1 cellular context compared by ENCODE assay signal in genomic region chr1:177255411-177255810, GRCh38.
TF ChIP-seq lines count a peak whose summit lies in the region.

No MANE protein-coding gene starts in this region.

TF ChIP-seq in HEK293, 187 proteins besides CTCF, POLR2A, EP300 and RAD21 (continued from another document and continues in another):
- TF ChIP-seq, protein P1, sequence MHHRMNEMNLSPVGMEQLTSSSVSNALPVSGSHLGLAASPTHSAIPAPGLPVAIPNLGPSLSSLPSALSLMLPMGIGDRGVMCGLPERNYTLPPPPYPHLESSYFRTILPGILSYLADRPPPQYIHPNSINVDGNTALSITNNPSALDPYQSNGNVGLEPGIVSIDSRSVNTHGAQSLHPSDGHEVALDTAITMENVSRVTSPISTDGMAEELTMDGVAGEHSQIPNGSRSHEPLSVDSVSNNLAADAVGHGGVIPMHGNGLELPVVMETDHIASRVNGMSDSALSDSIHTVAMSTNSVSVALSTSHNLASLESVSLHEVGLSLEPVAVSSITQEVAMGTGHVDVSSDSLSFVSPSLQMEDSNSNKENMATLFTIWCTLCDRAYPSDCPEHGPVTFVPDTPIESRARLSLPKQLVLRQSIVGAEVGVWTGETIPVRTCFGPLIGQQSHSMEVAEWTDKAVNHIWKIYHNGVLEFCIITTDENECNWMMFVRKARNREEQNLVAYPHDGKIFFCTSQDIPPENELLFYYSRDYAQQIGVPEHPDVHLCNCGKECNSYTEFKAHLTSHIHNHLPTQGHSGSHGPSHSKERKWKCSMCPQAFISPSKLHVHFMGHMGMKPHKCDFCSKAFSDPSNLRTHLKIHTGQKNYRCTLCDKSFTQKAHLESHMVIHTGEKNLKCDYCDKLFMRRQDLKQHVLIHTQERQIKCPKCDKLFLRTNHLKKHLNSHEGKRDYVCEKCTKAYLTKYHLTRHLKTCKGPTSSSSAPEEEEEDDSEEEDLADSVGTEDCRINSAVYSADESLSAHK (tag by site-specific recombination; IDR thresholded peaks at IDR 0.05), result no peak
- TF ChIP-seq ZNF707 (tag by site-specific recombination; IDR thresholded peaks at IDR 0.05) (no peak), SCRT1 (tag by site-specific recombination; IDR thresholded peaks at IDR 0.05; ENCODE audit: borderline replicate concordance) (no peak), ZNF843 (tag by site-specific recombination; IDR thresholded peaks at IDR 0.05) (peak; percentile 93), ZNF521 (tag by site-specific recombination; IDR thresholded peaks at IDR 0.05) (no peak), ZBTB7A (tag by site-specific recombination; IDR thresholded peaks at IDR 0.05; ENCODE audit: low read depth) (no peak), ZNF501 (tag by site-specific recombination; IDR thresholded peaks at IDR 0.05) (no peak), ZNF221 (tag by site-specific recombination; IDR thresholded peaks at IDR 0.05; ENCODE audit: borderline replicate concordance) (no peak), YY2 (tag by site-specific recombination; IDR thresholded peaks at IDR 0.05) (no peak), ZNF280C (tag by site-specific recombination; IDR thresholded peaks at IDR 0.05) (no peak), ZNF701 (tag by site-specific recombination; IDR thresholded peaks at IDR 0.05) (no peak), BCL11A (tag by site-specific recombination; IDR thresholded peaks at IDR 0.05; ENCODE audit: low read depth) (peak; percentile 87), ZNF704 (tag by site-specific recombination; IDR thresholded peaks at IDR 0.05) (no peak), ZNF510 (tag by site-specific recombination; IDR thresholded peaks at IDR 0.05; ENCODE audit: insufficient replicate concordance) (peak; percentile 49), ZNF266 (tag by site-specific recombination; IDR thresholded peaks at IDR 0.05; ENCODE audit: low read depth) (no peak), ZNF48 (tag by site-specific recombination; IDR thresholded peaks at IDR 0.05) (no peak), ZNF677 (tag by site-specific recombination; IDR thresholded peaks at IDR 0.05) (no peak), ZFP41 (tag by site-specific recombination; IDR thresholded peaks at IDR 0.05; ENCODE audit: borderline replicate concordance) (no peak), REST (tag by site-specific recombination; IDR thresholded peaks at IDR 0.05) (no peak), ZNF747 (tag by site-specific recombination; IDR thresholded peaks at IDR 0.05) (no peak), ZBTB1 (tag by site-specific recombination; IDR thresholded peaks at IDR 0.05) (0 out of 2 replicates have a peak, but pooled peaks have one; percentile 42), ZNF362 (tag by site-specific recombination; IDR thresholded peaks at IDR 0.05) (peak; percentile 81), ZBTB17 (tag by site-specific recombination; IDR thresholded peaks at IDR 0.05) (0 out of 2 replicates have a peak, but pooled peaks have one; percentile 30), KLF1 (tag by site-specific recombination; IDR thresholded peaks at IDR 0.05) (no peak), ZNF114 (tag by site-specific recombination; IDR thresholded peaks at IDR 0.05) (no peak), ZBTB21 (tag by site-specific recombination; IDR thresholded peaks at IDR 0.05) (peak; percentile 90), GLI2 (tag by site-specific recombination; IDR thresholded peaks at IDR 0.05; ENCODE audit: borderline replicate concordance, low read depth) (peak; percentile 86; the same call in 1 of the 2 replicates), ZNF660 (tag by site-specific recombination; IDR thresholded peaks at IDR 0.05) (peak; percentile 49; the same call in 1 of the 2 replicates), ZBTB20 (tag by site-specific recombination; IDR thresholded peaks at IDR 0.05) (no peak), ZNF248 (tag by site-specific recombination; IDR thresholded peaks at IDR 0.05) (no peak), OVOL3 (tag by site-specific recombination; IDR thresholded peaks at IDR 0.05) (no peak), ZNF639 (tag by site-specific recombination; IDR thresholded peaks at IDR 0.05) (peak; percentile 96), ZNF366 (tag by site-specific recombination; conservative IDR thresholded peaks at IDR 0.05) (peak; percentile 90), TCF7L2 (IDR thresholded peaks at IDR 0.05; ENCODE audit: borderline replicate concordance, low read depth, low read length) (no peak), OSR2 (tag by site-specific recombination; IDR thresholded peaks at IDR 0.05) (peak; percentile 86), ZNF211 (tag by site-specific recombination; IDR thresholded peaks at IDR 0.05; ENCODE audit: low read depth) (no peak), ZNF223 (tag by site-specific recombination; IDR thresholded peaks at IDR 0.05) (no peak)
- TF ChIP-seq, protein P2, sequence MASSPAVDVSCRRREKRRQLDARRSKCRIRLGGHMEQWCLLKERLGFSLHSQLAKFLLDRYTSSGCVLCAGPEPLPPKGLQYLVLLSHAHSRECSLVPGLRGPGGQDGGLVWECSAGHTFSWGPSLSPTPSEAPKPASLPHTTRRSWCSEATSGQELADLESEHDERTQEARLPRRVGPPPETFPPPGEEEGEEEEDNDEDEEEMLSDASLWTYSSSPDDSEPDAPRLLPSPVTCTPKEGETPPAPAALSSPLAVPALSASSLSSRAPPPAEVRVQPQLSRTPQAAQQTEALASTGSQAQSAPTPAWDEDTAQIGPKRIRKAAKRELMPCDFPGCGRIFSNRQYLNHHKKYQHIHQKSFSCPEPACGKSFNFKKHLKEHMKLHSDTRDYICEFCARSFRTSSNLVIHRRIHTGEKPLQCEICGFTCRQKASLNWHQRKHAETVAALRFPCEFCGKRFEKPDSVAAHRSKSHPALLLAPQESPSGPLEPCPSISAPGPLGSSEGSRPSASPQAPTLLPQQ (tag by site-specific recombination; IDR thresholded peaks at IDR 0.05), result no peak
- TF ChIP-seq, protein P3, sequence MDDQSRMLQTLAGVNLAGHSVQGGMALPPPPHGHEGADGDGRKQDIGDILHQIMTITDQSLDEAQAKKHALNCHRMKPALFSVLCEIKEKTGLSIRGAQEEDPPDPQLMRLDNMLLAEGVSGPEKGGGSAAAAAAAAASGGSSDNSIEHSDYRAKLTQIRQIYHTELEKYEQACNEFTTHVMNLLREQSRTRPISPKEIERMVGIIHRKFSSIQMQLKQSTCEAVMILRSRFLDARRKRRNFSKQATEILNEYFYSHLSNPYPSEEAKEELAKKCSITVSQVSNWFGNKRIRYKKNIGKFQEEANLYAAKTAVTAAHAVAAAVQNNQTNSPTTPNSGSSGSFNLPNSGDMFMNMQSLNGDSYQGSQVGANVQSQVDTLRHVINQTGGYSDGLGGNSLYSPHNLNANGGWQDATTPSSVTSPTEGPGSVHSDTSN (CRISPR knock-in tag; IDR thresholded peaks at IDR 0.05), result no peak
- TF ChIP-seq, protein P4, sequence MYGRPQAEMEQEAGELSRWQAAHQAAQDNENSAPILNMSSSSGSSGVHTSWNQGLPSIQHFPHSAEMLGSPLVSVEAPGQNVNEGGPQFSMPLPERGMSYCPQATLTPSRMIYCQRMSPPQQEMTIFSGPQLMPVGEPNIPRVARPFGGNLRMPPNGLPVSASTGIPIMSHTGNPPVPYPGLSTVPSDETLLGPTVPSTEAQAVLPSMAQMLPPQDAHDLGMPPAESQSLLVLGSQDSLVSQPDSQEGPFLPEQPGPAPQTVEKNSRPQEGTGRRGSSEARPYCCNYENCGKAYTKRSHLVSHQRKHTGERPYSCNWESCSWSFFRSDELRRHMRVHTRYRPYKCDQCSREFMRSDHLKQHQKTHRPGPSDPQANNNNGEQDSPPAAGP (tag by site-specific recombination; IDR thresholded peaks at IDR 0.05), result peak; percentile 87
- TF ChIP-seq, protein P5, sequence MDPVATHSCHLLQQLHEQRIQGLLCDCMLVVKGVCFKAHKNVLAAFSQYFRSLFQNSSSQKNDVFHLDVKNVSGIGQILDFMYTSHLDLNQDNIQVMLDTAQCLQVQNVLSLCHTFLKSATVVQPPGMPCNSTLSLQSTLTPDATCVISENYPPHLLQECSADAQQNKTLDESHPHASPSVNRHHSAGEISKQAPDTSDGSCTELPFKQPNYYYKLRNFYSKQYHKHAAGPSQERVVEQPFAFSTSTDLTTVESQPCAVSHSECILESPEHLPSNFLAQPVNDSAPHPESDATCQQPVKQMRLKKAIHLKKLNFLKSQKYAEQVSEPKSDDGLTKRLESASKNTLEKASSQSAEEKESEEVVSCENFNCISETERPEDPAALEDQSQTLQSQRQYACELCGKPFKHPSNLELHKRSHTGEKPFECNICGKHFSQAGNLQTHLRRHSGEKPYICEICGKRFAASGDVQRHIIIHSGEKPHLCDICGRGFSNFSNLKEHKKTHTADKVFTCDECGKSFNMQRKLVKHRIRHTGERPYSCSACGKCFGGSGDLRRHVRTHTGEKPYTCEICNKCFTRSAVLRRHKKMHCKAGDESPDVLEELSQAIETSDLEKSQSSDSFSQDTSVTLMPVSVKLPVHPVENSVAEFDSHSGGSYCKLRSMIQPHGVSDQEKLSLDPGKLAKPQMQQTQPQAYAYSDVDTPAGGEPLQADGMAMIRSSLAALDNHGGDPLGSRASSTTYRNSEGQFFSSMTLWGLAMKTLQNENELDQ (tag by site-specific recombination; IDR thresholded peaks at IDR 0.05; ENCODE audit: low read depth), result no peak
- TF ChIP-seq, protein P6, sequence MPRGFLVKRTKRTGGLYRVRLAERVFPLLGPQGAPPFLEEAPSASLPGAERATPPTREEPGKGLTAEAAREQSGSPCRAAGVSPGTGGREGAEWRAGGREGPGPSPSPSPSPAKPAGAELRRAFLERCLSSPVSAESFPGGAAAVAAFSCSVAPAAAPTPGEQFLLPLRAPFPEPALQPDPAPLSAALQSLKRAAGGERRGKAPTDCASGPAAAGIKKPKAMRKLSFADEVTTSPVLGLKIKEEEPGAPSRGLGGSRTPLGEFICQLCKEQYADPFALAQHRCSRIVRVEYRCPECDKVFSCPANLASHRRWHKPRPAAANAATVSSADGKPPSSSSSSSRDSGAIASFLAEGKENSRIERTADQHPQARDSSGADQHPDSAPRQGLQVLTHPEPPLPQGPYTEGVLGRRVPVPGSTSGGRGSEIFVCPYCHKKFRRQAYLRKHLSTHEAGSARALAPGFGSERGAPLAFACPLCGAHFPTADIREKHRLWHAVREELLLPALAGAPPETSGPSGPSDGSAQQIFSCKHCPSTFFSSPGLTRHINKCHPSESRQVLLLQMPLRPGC (tag by site-specific recombination; IDR thresholded peaks at IDR 0.05), result peak; percentile 93
